In genomic region chr17:45431531-45432404, GRCh38 we compare ENCODE assay signal across 1 cellular context.
TF ChIP-seq lines count a peak whose summit lies in the region.

No MANE protein-coding gene starts in this region.

TF ChIP-seq in SK-N-SH, 30 proteins besides CTCF, POLR2A, EP300 and RAD21 (continued from another document):
- TF ChIP-seq, protein P1, sequence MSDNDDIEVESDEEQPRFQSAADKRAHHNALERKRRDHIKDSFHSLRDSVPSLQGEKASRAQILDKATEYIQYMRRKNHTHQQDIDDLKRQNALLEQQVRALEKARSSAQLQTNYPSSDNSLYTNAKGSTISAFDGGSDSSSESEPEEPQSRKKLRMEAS (IDR thresholded peaks at IDR 0.05; ENCODE audit: low read depth), result no peak
- TF ChIP-seq RCOR1 (IDR thresholded peaks at IDR 0.05; ENCODE audit: low read length) (no peak), MEF2A (IDR thresholded peaks at IDR 0.05; ENCODE audit: borderline replicate concordance, low read depth) (no peak), NRF1 (IDR thresholded peaks at IDR 0.05; ENCODE audit: low read depth, low read length) (no peak; the same call in 1 of the 2 replicates), USF1 (IDR thresholded peaks at IDR 0.05; ENCODE audit: borderline replicate concordance, low read depth) (no peak), NFIC (IDR thresholded peaks at IDR 0.05; ENCODE audit: borderline replicate concordance) (no peak), SMC3 (IDR thresholded peaks at IDR 0.05; ENCODE audit: low read depth, low read length) (no peak), YY1 (IDR thresholded peaks at IDR 0.05; ENCODE audit: low read depth) (no peak), RXRA (IDR thresholded peaks at IDR 0.05; ENCODE audit: borderline replicate concordance, low read depth) (no peak), ELF1 (IDR thresholded peaks at IDR 0.05) (no peak), PBX3 (IDR thresholded peaks at IDR 0.05) (no peak)
